16 cellular contexts compared by ENCODE assay signal in the genomic region with DNA sequence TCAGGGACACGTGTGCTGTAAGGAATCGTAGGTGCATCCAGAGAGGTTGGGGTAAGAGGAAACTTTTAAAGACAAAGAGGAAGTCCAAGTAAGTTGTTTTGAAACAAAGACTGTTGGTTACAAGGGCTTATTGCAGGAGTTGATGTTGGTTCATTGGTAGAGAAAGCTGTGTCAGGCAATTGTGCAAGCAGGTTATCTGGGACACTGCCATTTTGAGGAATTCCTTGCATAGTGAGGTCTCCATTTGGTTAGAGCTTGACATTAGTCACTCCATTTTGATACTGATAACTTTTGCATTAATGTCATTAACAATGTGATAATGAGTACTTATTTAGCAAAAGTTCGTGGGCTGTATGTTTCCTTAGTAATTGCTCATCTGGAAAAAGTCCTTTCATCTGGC. TPM values are rescaled to one million over a fixed set of nuclear protein-coding genes. Genes with fewer than 3 reads are reported as not detected.
DNase-seq lines count a peak whose midpoint lies in the region; ATAC-seq, FAIRE-seq and TF ChIP-seq lines count a peak whose summit lies in the region.
"Had no signal": no experiment of that assay in that cellular context is flagged by ENCODE, and none has a peak within 500 bp of the region (broad histone marks: within the 10 kb centered on the region; RNA-seq: fewer than 3 reads in every experiment).

No MANE protein-coding gene starts in this region.

- H3K36me3 ChIP-seq in GM23248 (ENCODE audit: low read depth): no peaks in the 10 kb centered on the region
- H3K36me3 ChIP-seq: pancreas had no signal

- H3K27me3 ChIP-seq in GM23248 (replicated peaks; ENCODE audit: insufficient read depth): no peaks in the 10 kb centered on the region
- H3K27me3 ChIP-seq: pancreas had no signal

- H3K4me1 ChIP-seq in GM23248 (ENCODE audit: insufficient read depth): peaks cover 18% of the 10 kb centered on the region

- TF ChIP-seq CTCF in GM20000 (IDR thresholded peaks at IDR 0.05; ENCODE audit: extremely low read depth, missing control alignments): no peak

- H3K4me3 ChIP-seq in GM23248: no peak overlapping the region
- H3K4me3 ChIP-seq: GM12878, pancreas had no signal

- H3K27ac ChIP-seq in GM23248: peak overlapping the region; percentile 52
- H3K27ac ChIP-seq: pancreas, RWPE1 had no signal

- in situ Hi-C loops in GM23248 (cut with MboI): no loop called here

- no peak overlapping the region for H3K9ac ChIP-seq in GM23248

- H3K4me2 ChIP-seq in GM23248 (ENCODE audit: unreplicated experiment): no peak overlapping the region

- 0 out of 2 replicates have a peak, but pooled peaks cover 6% of the 10 kb centered on the region for H3F3A ChIP-seq in GM23248 (ENCODE audit: insufficient read depth)

- peak; percentile 51 for DNase-seq in AG08396 (ENCODE audit: low spot score)
- DNase-seq in GM23248: peak; percentile 61
- DNase-seq in SIG-M5 treated with dmso at 0.1 percent for 504 hours (lab: John Stamatoyannopoulos, UW; ENCODE audit: unreplicated experiment): peak; percentile 95
- peak; percentile 57 for DNase-seq in fibroblast of peridontal ligament (ENCODE audit: extremely low read depth)
- no peak for DNase-seq in GM12892 (ENCODE audit: insufficient read length)
- no peak for DNase-seq in GM20000 (ENCODE audit: low spot score)
- no peak for DNase-seq in stimulated activated CD4-positive, alpha-beta T cell treated with anti-CD3 and anti-CD28 coated beads, Interleukin-2, amount 100 ng/mL, for 48 hours
- DNase-seq: activated T-cell treated with anti-CD3 and anti-CD28 coated beads, Interleukin-2, amount 50 U/mL, for 72 hours; DMS79; foreskin melanocyte; NCI-H1694; NCI-H526 treated with DMSO at 0.1 percent for 48 hours; pancreas had no signal

- ATAC-seq in HG03039 (IDR thresholded peaks at IDR 0.05; ENCODE audit: unreplicated experiment): no peak
- ATAC-seq: activated T-cell treated with anti-CD3 and anti-CD28 coated beads, Interleukin-2, amount 50 U/mL, for 72 hours; GM12878 had no signal

- peaks cover 100% of the 10 kb centered on the region for H3K79me2 ChIP-seq in GM23248 (ENCODE audit: insufficient read depth)

- FAIRE-seq in GM12892 (lab: Jason Lieb, UNC): no peak
- FAIRE-seq: GM12878, pancreas had no signal

- H2AFZ ChIP-seq in GM23248: no peak overlapping the region

- 96 to 97% methylated on average over 3 of the region's 3 CpGs for WGBS in GM23248 (ENCODE audit: low coverage in 1 of 2, low lambda C conversion rate in 2 of 2, missing lambda C conversion rate in 2 of 2), 2 experiments

- TF ChIP-seq POLR2A in GM12892 (IDR thresholded peaks at IDR 0.05; ENCODE audit: low read depth, low read length): no peak

- H3K9me3 ChIP-seq in GM23248 (ENCODE audit: low read depth): no peaks in the 10 kb centered on the region
- H3K9me3 ChIP-seq: pancreas had no signal

- H3K9me2 ChIP-seq in GM23248 (ENCODE audit: insufficient read depth): no peaks in the 10 kb centered on the region

- peaks cover 17% of the 10 kb centered on the region; the same call in 1 of the 2 replicates for H4K20me1 ChIP-seq in GM23248 (ENCODE audit: insufficient read depth)

RNA-seq across cellular contexts. Expression of a gene that starts 24.9 kb away (rescaled TPM):
- 7.7 and 7.8 TPM in 2 replicates for total RNA-seq in GM23248 (2014; rRNA removed; shearing (Covaris generic))
- polyA plus RNA-seq in GM23248 (2016; fragmentation: Nextera tagmentation; extraction: Ambion mirVana): 5.3 and 5.4 TPM in 2 replicates
- polyA plus RNA-seq in GM12892 (2012; ENCODE audit: missing spikeins): 18.0 TPM

Comparison
In these comparisons a context has a peak if more than half of its experiments do, and no peak if none do; other contexts are left out.
1. DNase-seq: peak in AG08396 (single experiment), GM23248 (single experiment), SIG-M5 treated with dmso at 0.1 percent for 504 hours (single experiment) and fibroblast of peridontal ligament (single experiment); none in GM12892 (single experiment), GM20000 (single experiment) and stimulated activated CD4-positive, alpha-beta T cell treated with anti-CD3 and anti-CD28 coated beads, Interleukin-2, amount 100 ng/mL, for 48 hours (0 of 2).